19 cellular contexts compared by ENCODE assay signal in the genomic region with DNA sequence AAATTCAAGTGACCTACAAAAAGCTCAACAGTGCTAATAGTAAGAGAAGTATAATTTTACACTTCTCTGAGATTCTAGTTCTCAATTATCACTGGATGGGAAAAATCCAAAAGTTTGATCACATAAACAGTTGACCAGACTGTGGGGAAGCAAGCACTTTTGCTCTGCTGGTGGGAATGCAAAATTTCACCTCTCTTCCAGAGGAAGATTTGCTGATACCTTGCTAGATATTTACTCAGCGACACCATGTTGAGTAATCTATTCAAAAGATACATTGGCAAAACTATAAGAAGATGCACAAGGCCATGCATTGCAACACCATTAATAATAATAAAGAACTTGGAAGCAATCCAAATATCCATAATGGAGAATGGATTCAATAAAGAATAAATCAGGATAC.
DNase-seq lines count a peak whose midpoint lies in the region; ATAC-seq and TF ChIP-seq lines count a peak whose summit lies in the region.
"Had no signal": no experiment of that assay in that cellular context is flagged by ENCODE, and none has a peak within 500 bp of the region (broad histone marks: within the 10 kb centered on the region; RNA-seq: fewer than 3 reads in every experiment).

No MANE protein-coding gene starts in this region.

- peak; percentile 21 for DNase-seq in NCI-H748 (lab: John Stamatoyannopoulos, UW; ENCODE audit: unreplicated experiment)
- no peak for DNase-seq in NCI-H748 treated with DMSO at 0.1 percent for 48 hours (lab: John Stamatoyannopoulos, UW)
- DNase-seq in fibroblast of mammary gland (ENCODE audit: low read depth): no peak
- no peak for DNase-seq in testis
- DNase-seq in dermis blood vessel endothelial cell: no peak
- DNase-seq: activated naive CD4-positive, alpha-beta T cell treated with Interleukin-2 at 50 U/mL for 16 hours; caudate nucleus; erythroblast; NCI-H2029; NCI-H82; nephron progenitor cell; sigmoid colon; stimulated activated naive CD4-positive, alpha-beta T cell treated with Interleukin-2 at 50 U/mL for 16 hours had no signal

- H3K4me1 ChIP-seq in testis: no peaks in the 10 kb centered on the region
- H3K4me1 ChIP-seq: sigmoid colon, SJSA1 had no signal

- intact Hi-C loops in testis (cut with DNase I; ENCODE audit: low total_unique reads): no loop called here

- WGBS in testis, 2 donors: 61 to 88% methylated on average over 1 of the region's 1 CpG

- H3K4me3 ChIP-seq in fibroblast of mammary gland (ENCODE audit: control insufficient read depth, low read depth, low read length) (no peak overlapping the region), testis (no peak overlapping the region)
- H3K4me3 ChIP-seq: sigmoid colon, SJSA1 had no signal

- H3K27ac ChIP-seq in testis: peak overlapping the region; percentile 0 to 15
- H3K27ac ChIP-seq: 22Rv1, sigmoid colon, SJSA1 had no signal

- no peaks in the 10 kb centered on the region for H3K36me3 ChIP-seq in testis (ENCODE audit: low read depth, missing control alignments)
- H3K36me3 ChIP-seq: sigmoid colon, SJSA1 had no signal

- H3K27me3 ChIP-seq in testis: no peaks in the 10 kb centered on the region
- H3K27me3 ChIP-seq: sigmoid colon, SJSA1 had no signal

- no peak for TF ChIP-seq POLR2A in testis (IDR thresholded peaks at IDR 0.05)

- ATAC-seq in SK-N-SH treated with all-trans-retinoic acid at 6 μM for 48 hours (peak; percentile 46; the same call in 1 of the 3 replicates), GM21381 (IDR thresholded peaks at IDR 0.05; ENCODE audit: unreplicated experiment) (no peak), GM18517 (IDR thresholded peaks at IDR 0.05; ENCODE audit: unreplicated experiment) (no peak)

- no peaks in the 10 kb centered on the region for H3K9me3 ChIP-seq in testis
- H3K9me3 ChIP-seq: Caco-2, sigmoid colon, SJSA1 had no signal

- TF ChIP-seq CTCF in fibroblast of mammary gland (conservative IDR thresholded peaks at IDR 0.05; ENCODE audit: control insufficient read depth, insufficient read depth, low read depth, low read length) (peak; percentile 40), testis (IDR thresholded peaks at IDR 0.05) (peak in 2 of 3 experiments; percentile 10 to 26)

TF ChIP-seq in SK-N-SH treated with all-trans-retinoic acid at 6 μM for 48 hours, 23 proteins besides CTCF, POLR2A, EP300 and RAD21:
- TF ChIP-seq ZNF8 (CRISPR knock-in tag; IDR thresholded peaks at IDR 0.05) (no peak), ARNTL (CRISPR knock-in tag; IDR thresholded peaks at IDR 0.05; ENCODE audit: borderline replicate concordance, low read depth) (no peak), TOX (CRISPR knock-in tag; IDR thresholded peaks at IDR 0.05; ENCODE audit: borderline replicate concordance) (no peak)
TF ChIP-seq in SK-N-SH treated with all-trans-retinoic acid at 6 μM for 48 hours: peak in this region for 0.
